19 cellular contexts compared by ENCODE assay signal in genomic region chr5:14465086-14465485, GRCh38.
A peak's percentile ranks its signal among the peaks of the same experiment; 100 is the strongest.
DNase-seq lines count a peak whose midpoint lies in the region; ATAC-seq, FAIRE-seq and TF ChIP-seq lines count a peak whose summit lies in the region.
"Had no signal": no experiment of that assay in that cellular context is flagged by ENCODE, and none has a peak within 500 bp of the region (broad histone marks: within the 10 kb centered on the region; RNA-seq: fewer than 3 reads in every experiment).

No MANE protein-coding gene starts in this region.

- no peak overlapping the region for H3K9ac ChIP-seq in SK-N-SH

- WGBS in SK-N-SH (ENCODE audit: low lambda C conversion rate) = 83% methylated on average over 4 of the region's 4 CpGs
- 41 to 64% methylated on average over 4 of the region's 4 CpGs for WGBS in transverse colon (ENCODE audit: low coverage in 1 of 2), 2 donors

- in situ Hi-C loops in transverse colon (cut with MboI; ENCODE audit: low pct_ligation_motif_present in 1 of 4, low pct_unique_long_range_greater_than_20kb in 1 of 4, low sequenced_read_pairs in 3 of 4) = no loop called here

- H3K27me3 ChIP-seq in SK-N-SH (ENCODE audit: insufficient read depth) (no peaks in the 10 kb centered on the region), transverse colon (no peaks in the 10 kb centered on the region)
- H3K27me3 ChIP-seq: right atrium auricular region had no signal

- no peak overlapping the region for H3K4me2 ChIP-seq in SK-N-SH

- H2AFZ ChIP-seq in SK-N-SH (ENCODE audit: low read depth) = no peak overlapping the region

- no peaks in the 10 kb centered on the region for H3K9me3 Mint-ChIP-seq in activated T-helper 17 cell treated with anti-CD3 and anti-CD28 coated beads, Interleukin-2, amount 50 U/mL, for 72 hours
- no peaks in the 10 kb centered on the region for H3K9me3 Mint-ChIP-seq in activated T-helper 1 cell treated with anti-CD3 and anti-CD28 coated beads, Interleukin-12 subunit alpha, Interleukin-12 subunit beta, Interleukin-2, Interleukin-4 antibody, amounts not matched to agents 30 ng/mL and 10 ng/mL and 1 ng/mL, durations not matched to agents 14 hours and 24 hours and 36 hours
- H3K9me3 Mint-ChIP-seq: naive thymus-derived CD8-positive, alpha-beta T cell; T-helper 1 cell treated with Interleukin-12 subunit alpha and Interleukin-12 subunit beta and Interleukin-4 antibody, amounts not matched to agents 30 μg/mL and 1 μg/mL, for 36 hours had no signal

- H3K36me3 Mint-ChIP-seq in activated T-helper 17 cell treated with anti-CD3 and anti-CD28 coated beads, Interleukin-2, amount 50 U/mL, for 72 hours (ENCODE audit: low read depth) = no peaks in the 10 kb centered on the region
- no peaks in the 10 kb centered on the region for H3K36me3 Mint-ChIP-seq in activated T-helper 1 cell treated with anti-CD3 and anti-CD28 coated beads, Interleukin-12 subunit alpha, Interleukin-12 subunit beta, Interleukin-2, Interleukin-4 antibody, amounts not matched to agents 30 ng/mL and 10 ng/mL and 1 ng/mL, durations not matched to agents 14 hours and 24 hours and 36 hours (ENCODE audit: low read depth)
- H3K36me3 Mint-ChIP-seq: naive thymus-derived CD8-positive, alpha-beta T cell had no signal

- H3K4me1 Mint-ChIP-seq in activated T-helper 17 cell treated with anti-CD3 and anti-CD28 coated beads, Interleukin-2, amount 50 U/mL, for 72 hours = peaks cover 4% of the 10 kb centered on the region
- no peaks in the 10 kb centered on the region for H3K4me1 Mint-ChIP-seq in activated T-helper 1 cell treated with anti-CD3 and anti-CD28 coated beads, Interleukin-12 subunit alpha, Interleukin-12 subunit beta, Interleukin-2, Interleukin-4 antibody, amounts not matched to agents 30 ng/mL and 10 ng/mL and 1 ng/mL, durations not matched to agents 14 hours and 24 hours and 36 hours (ENCODE audit: low read depth)

- no peak for FAIRE-seq in H54 (lab: Jason Lieb, UNC)
- FAIRE-seq: GM12878 had no signal

- peaks cover 44% of the 10 kb centered on the region for H4K20me1 ChIP-seq in SK-N-SH (ENCODE audit: insufficient read depth)

- H3K36me3 ChIP-seq in SK-N-SH (replicated peaks in 1 of 2; ENCODE audit: control insufficient read depth in 1 of 2, insufficient read depth in 2 of 2, low read length in 1 of 2) (peaks cover 93 to 98% of the 10 kb centered on the region in 2 experiments), transverse colon (peaks cover 0 to 23% (median 8%) of the 10 kb centered on the region in 4 donors)

- no peaks in the 10 kb centered on the region for H3K27me3 Mint-ChIP-seq in activated T-helper 17 cell treated with anti-CD3 and anti-CD28 coated beads, Interleukin-2, amount 50 U/mL, for 72 hours
- H3K27me3 Mint-ChIP-seq in activated T-helper 1 cell treated with anti-CD3 and anti-CD28 coated beads, Interleukin-12 subunit alpha, Interleukin-12 subunit beta, Interleukin-2, Interleukin-4 antibody, amounts not matched to agents 30 ng/mL and 10 ng/mL and 1 ng/mL, durations not matched to agents 14 hours and 24 hours and 36 hours (ENCODE audit: insufficient read depth) = no peaks in the 10 kb centered on the region
- H3K27me3 Mint-ChIP-seq: naive thymus-derived CD8-positive, alpha-beta T cell had no signal

- intact Hi-C loops in transverse colon (cut with DNase I; ENCODE audit: low total_unique reads) = no loop called here
- intact Hi-C loops in activated T-helper 1 cell treated with anti-CD3 and anti-CD28 coated beads, Interleukin-12 subunit alpha, Interleukin-12 subunit beta, Interleukin-2, Interleukin-4 antibody, amounts not matched to agents 30 ng/mL and 10 ng/mL and 1 ng/mL, durations not matched to agents 14 hours and 24 hours and 36 hours (cut with micrococcal nuclease) = no loop called here

- no peak overlapping the region for H3K4me3 ChIP-seq in SK-N-SH (ENCODE audit: low read depth in 2 of 2, low read length in 1 of 2)
- no peak overlapping the region for H3K4me3 ChIP-seq in transverse colon
- H3K4me3 ChIP-seq: GM12878, right atrium auricular region had no signal

- DNase-seq in SK-N-SH = no peak
- peak; percentile 92 for DNase-seq in iris pigment epithelial cell (ENCODE audit: low read depth)
- DNase-seq in transverse colon = no peak
- DNase-seq in H4 (ENCODE audit: low spot score) = no peak
- no peak for DNase-seq in H54 (ENCODE audit: insufficient read length, low spot score)
- DNase-seq in activated T-helper 1 cell treated with anti-CD3 and anti-CD28 coated beads, Interleukin-12 subunit alpha, Interleukin-12 subunit beta, Interleukin-2, Interleukin-4 antibody, amounts not matched to agents 30 ng/mL and 10 ng/mL and 1 ng/mL, durations not matched to agents 14 hours and 24 hours and 36 hours (ENCODE audit: low spot score) = no peak
- DNase-seq: ACHN; activated CD4-positive, alpha-beta T cell treated with anti-CD3 and anti-CD28 coated beads, Interleukin-2, amount 50 U/mL, for 1 hour; activated T-cell treated with anti-CD3 and anti-CD28 coated beads, Interleukin-2, amount 50 U/mL, for 48 hours; left colon; naive thymus-derived CD8-positive, alpha-beta T cell; NCI-H187; RPMI8226; stimulated activated CD4-positive, alpha-beta T cell treated with anti-CD3 and anti-CD28 coated beads, Interleukin-4, amount 100 ng/mL, for 1 hour had no signal

- no peak overlapping the region for H3K4me3 Mint-ChIP-seq in activated T-helper 17 cell treated with anti-CD3 and anti-CD28 coated beads, Interleukin-2, amount 50 U/mL, for 72 hours
- H3K4me3 Mint-ChIP-seq in activated T-helper 1 cell treated with anti-CD3 and anti-CD28 coated beads, Interleukin-12 subunit alpha, Interleukin-12 subunit beta, Interleukin-2, Interleukin-4 antibody, amounts not matched to agents 30 ng/mL and 10 ng/mL and 1 ng/mL, durations not matched to agents 14 hours and 24 hours and 36 hours = no peak overlapping the region
- H3K4me3 Mint-ChIP-seq: naive thymus-derived CD8-positive, alpha-beta T cell; T-helper 1 cell treated with Interleukin-12 subunit alpha and Interleukin-12 subunit beta and Interleukin-4 antibody, amounts not matched to agents 30 μg/mL and 1 μg/mL, for 36 hours had no signal

- no peak for TF ChIP-seq RAD21 in SK-N-SH (IDR thresholded peaks at IDR 0.05; ENCODE audit: low read length)

- TF ChIP-seq EP300 in SK-N-SH (IDR thresholded peaks at IDR 0.05; ENCODE audit: borderline replicate concordance in 1 of 2, low read depth in 1 of 2, low read length in 1 of 2) (no peak), transverse colon (IDR thresholded peaks at IDR 0.05; ENCODE audit: low read depth) (no peak)

- no peak for TF ChIP-seq CTCF in SK-N-SH (IDR thresholded peaks at IDR 0.05)
- TF ChIP-seq CTCF in transverse colon (IDR thresholded peaks at IDR 0.05) = no peak

- no peak for TF ChIP-seq POLR2A in transverse colon (IDR thresholded peaks at IDR 0.05)
- no peak for TF ChIP-seq POLR2A in H54 (IDR thresholded peaks at IDR 0.05; ENCODE audit: low read depth, low read length)

- POLR2A ChIA-PET in SK-N-SH (lab: Yijun Ruan, JAX) = no interaction called here

- ATAC-seq in SK-N-SH treated with all-trans-retinoic acid at 6 μM for 48 hours = no peak
- no peak for ATAC-seq in activated T-helper 17 cell treated with anti-CD3 and anti-CD28 coated beads, Interleukin-2, amount 50 U/mL, for 72 hours (replicated peaks)
- ATAC-seq: GM12878; left colon; naive thymus-derived CD8-positive, alpha-beta T cell had no signal

- H3K9me2 ChIP-seq in SK-N-SH = no peaks in the 10 kb centered on the region

- CTCF ChIA-PET in SK-N-SH (lab: Yijun Ruan, JAX) = interaction anchor here (1.5 kb wide), 1 partner anchor 183 kb away, joined by 4 read pairs; no protein-coding TSS in a partner anchor

- H3F3A ChIP-seq in SK-N-SH (replicated peaks; ENCODE audit: insufficient read depth) = peaks cover 17% of the 10 kb centered on the region

- H3K27ac ChIP-seq in SK-N-SH (ENCODE audit: low read depth in 2 of 2, low read length in 1 of 2) = peak overlapping the region; percentile 6 to 56; a peak in 3 of 4 replicates
- H3K27ac ChIP-seq in transverse colon = peak overlapping the region in 3 of 4 donors; percentile 71 to 85 (median 73)
- H3K27ac ChIP-seq: right atrium auricular region had no signal

- H3K4me1 ChIP-seq in SK-N-SH (ENCODE audit: control insufficient read depth in 1 of 2, insufficient read depth in 2 of 2, low read depth in 1 of 2, low read length in 1 of 2) (peaks cover 27 to 36% of the 10 kb centered on the region in 2 experiments), transverse colon (peaks cover 8 to 29% (median 18%) of the 10 kb centered on the region in 4 donors)
- H3K4me1 ChIP-seq: right atrium auricular region had no signal

- peaks cover 100% of the 10 kb centered on the region for H3K79me2 ChIP-seq in SK-N-SH (ENCODE audit: insufficient read depth)

- no peaks in the 10 kb centered on the region for H3K9me3 ChIP-seq in SK-N-SH
- H3K9me3 ChIP-seq in transverse colon = no peaks in the 10 kb centered on the region
- H3K9me3 ChIP-seq: right atrium auricular region had no signal

- peak overlapping the region; percentile 13 for H3K27ac Mint-ChIP-seq in activated T-helper 17 cell treated with anti-CD3 and anti-CD28 coated beads, Interleukin-2, amount 50 U/mL, for 72 hours
- no peak overlapping the region for H3K27ac Mint-ChIP-seq in activated T-helper 1 cell treated with anti-CD3 and anti-CD28 coated beads, Interleukin-12 subunit alpha, Interleukin-12 subunit beta, Interleukin-2, Interleukin-4 antibody, amounts not matched to agents 30 ng/mL and 10 ng/mL and 1 ng/mL, durations not matched to agents 14 hours and 24 hours and 36 hours
- H3K27ac Mint-ChIP-seq: T-helper 1 cell treated with Interleukin-12 subunit alpha and Interleukin-12 subunit beta and Interleukin-4 antibody, amounts not matched to agents 30 μg/mL and 1 μg/mL, for 36 hours had no signal

TF ChIP-seq in SK-N-SH, 30 proteins besides CTCF, POLR2A, EP300 and RAD21 (continues in another document):
- TF ChIP-seq TCF12 (IDR thresholded peaks at IDR 0.05) = no peak
- TF ChIP-seq FOXJ3 (CRISPR knock-in tag; IDR thresholded peaks at IDR 0.05) = no peak

TF ChIP-seq in SK-N-SH treated with all-trans-retinoic acid at 6 μM for 48 hours, 23 proteins besides CTCF, POLR2A, EP300 and RAD21:
- TF ChIP-seq CSDC2 (CRISPR knock-in tag; IDR thresholded peaks at IDR 0.05) = no peak
